In the genomic region with DNA sequence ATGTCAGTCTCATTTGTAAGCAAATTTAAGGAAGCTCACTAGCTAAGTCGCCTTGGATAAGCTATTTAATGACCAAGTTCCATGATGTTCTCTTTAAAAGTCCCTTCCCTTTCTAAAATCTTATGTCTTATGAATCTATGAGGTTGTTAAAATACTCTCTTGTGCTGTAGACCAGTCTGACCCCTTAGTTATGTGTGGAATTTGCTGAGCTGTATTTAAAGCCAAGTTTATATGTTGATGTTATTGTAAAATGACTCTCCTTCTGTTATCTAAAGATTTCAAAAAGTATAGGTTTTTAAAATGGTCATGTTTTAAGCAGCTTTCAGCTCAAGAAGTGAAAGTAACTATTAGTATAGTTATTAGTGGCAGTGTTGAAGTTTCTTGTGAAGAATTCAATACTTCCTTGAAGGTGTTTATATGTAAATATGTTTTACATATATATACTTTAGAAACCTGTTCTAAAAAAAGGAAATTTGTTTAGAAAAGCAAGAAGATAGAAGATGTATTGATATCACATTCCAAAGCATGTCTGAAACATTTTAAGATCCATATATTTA, we compare ENCODE assay signal across 10 cellular contexts.
DNase-seq lines count a peak whose midpoint lies in the region; ATAC-seq and TF ChIP-seq lines count a peak whose summit lies in the region.
"Had no signal": no experiment of that assay in that cellular context is flagged by ENCODE, and none has a peak within 500 bp of the region (broad histone marks: within the 10 kb centered on the region; RNA-seq: fewer than 3 reads in every experiment).

No MANE protein-coding gene starts in this region.

- H3K9me3 Mint-ChIP-seq in activated naive CD4-positive, alpha-beta T cell treated with anti-CD3 and anti-CD28 coated beads for 36 hours, result no peaks in the 10 kb centered on the region

- peak; percentile 41 for ATAC-seq in HG03439 (IDR thresholded peaks at IDR 0.05; ENCODE audit: unreplicated experiment)

- TF ChIP-seq CTCF in cardiac fibroblast (IDR thresholded peaks at IDR 0.05; ENCODE audit: low read depth, low read length) (no peak), spleen (IDR thresholded peaks at IDR 0.05 in 8 of 11, conservative IDR thresholded peaks at IDR 0.05 in 3 of 11) (no peak), WERI-Rb-1 (IDR thresholded peaks at IDR 0.05; ENCODE audit: low read depth, low read length) (no peak)

- H3K27me3 ChIP-seq in spleen (replicated peaks in 1 of 7), result no peaks in the 10 kb centered on the region
- no peaks in the 10 kb centered on the region for H3K27me3 ChIP-seq in WERI-Rb-1 (ENCODE audit: insufficient read depth, low read depth, severe bottlenecking)
- H3K27me3 ChIP-seq: brain microvascular endothelial cell had no signal

- WGBS in spleen, 5 donors, result 19 to 43% (median 32%) methylated on average over 1 of the region's 1 CpG

- H3K27ac ChIP-seq in spleen (peak overlapping the region; percentile 12 to 74 (median 50)), WERI-Rb-1 (no peak overlapping the region)
- H3K27ac ChIP-seq: brain microvascular endothelial cell had no signal

- no peak overlapping the region for H3K4me3 Mint-ChIP-seq in activated naive CD4-positive, alpha-beta T cell treated with anti-CD3 and anti-CD28 coated beads for 36 hours

- H3K36me3 ChIP-seq in spleen (peaks cover 0 to 35% (median 16%) of the 10 kb centered on the region in 6 donors), WERI-Rb-1 (peaks cover 8% of the 10 kb centered on the region)
- H3K36me3 ChIP-seq: brain microvascular endothelial cell had no signal

- H3K4me1 Mint-ChIP-seq in activated naive CD4-positive, alpha-beta T cell treated with anti-CD3 and anti-CD28 coated beads for 36 hours (ENCODE audit: low read depth), result peaks cover 53% of the 10 kb centered on the region

- intact Hi-C loops in activated naive CD4-positive, alpha-beta T cell treated with anti-CD3 and anti-CD28 coated beads for 36 hours (cut with micrococcal nuclease), result loop anchor here (1.0 to 2.0 kb wide), 2 partner anchors 28 to 103 kb away; no protein-coding TSS in a partner anchor
- intact Hi-C loops in spleen (cut with DNase I; ENCODE audit: low total_unique reads), result no loop called here

- CTCF ChIA-PET in activated naive CD4-positive, alpha-beta T cell treated with anti-CD3 and anti-CD28 coated beads for 36 hours (lab: Charles Lee), result interaction anchor here (1.3 to 4.3 kb wide), 4 partner anchors 14 to 29 kb away, joined by 4 to 18 read pairs (median 6); no protein-coding TSS in a partner anchor

- H3K9me3 ChIP-seq in spleen, result no peaks in the 10 kb centered on the region
- H3K9me3 ChIP-seq in WERI-Rb-1 (ENCODE audit: severe bottlenecking), result no peaks in the 10 kb centered on the region

- peak overlapping the region; percentile 57 for H3K27ac Mint-ChIP-seq in activated naive CD4-positive, alpha-beta T cell treated with anti-CD3 and anti-CD28 coated beads for 36 hours

- H3K4me3 ChIP-seq in cardiac fibroblast (replicated peaks in 1 of 2; ENCODE audit: low read depth in 2 of 2, low read length in 2 of 2), result no peak overlapping the region
- H3K4me3 ChIP-seq in spleen, result no peak overlapping the region
- H3K4me3 ChIP-seq in WERI-Rb-1 (ENCODE audit: low read depth, low read length), result no peak overlapping the region

- no peak for TF ChIP-seq POLR2A in spleen (IDR thresholded peaks at IDR 0.05)

- no peak for DNase-seq in activated naive CD4-positive, alpha-beta T cell treated with anti-CD3 and anti-CD28 coated beads for 36 hours
- no peak for DNase-seq in activated naive CD4-positive, alpha-beta T cell treated with Interleukin-2 at 50 U/mL for 16 hours
- DNase-seq in cardiac fibroblast (ENCODE audit: low read depth in 2 of 2) (peak; percentile 39 to 47), spleen (no peak), amygdala (lab: John Stamatoyannopoulos, UW) (no peak), hypothalamus (lab: John Stamatoyannopoulos, UW) (no peak), WERI-Rb-1 (no peak)
- DNase-seq: brain microvascular endothelial cell, NCI-H187 had no signal

- peaks cover 21% of the 10 kb centered on the region for H3K36me3 Mint-ChIP-seq in activated naive CD4-positive, alpha-beta T cell treated with anti-CD3 and anti-CD28 coated beads for 36 hours (ENCODE audit: low read depth)

- H3K27me3 Mint-ChIP-seq in activated naive CD4-positive, alpha-beta T cell treated with anti-CD3 and anti-CD28 coated beads for 36 hours (ENCODE audit: low read depth), result no peaks in the 10 kb centered on the region

- peaks cover 28 to 87% (median 49%) of the 10 kb centered on the region in 6 donors for H3K4me1 ChIP-seq in spleen

Comparison
In these comparisons a context has a peak if more than half of its experiments do, and no peak if none do; other contexts are left out.
1. DNase-seq: peak in cardiac fibroblast (2 of 2); none in activated naive CD4-positive, alpha-beta T cell treated with anti-CD3 and anti-CD28 coated beads for 36 hours (single experiment), activated naive CD4-positive, alpha-beta T cell treated with Interleukin-2 at 50 U/mL for 16 hours (single experiment), spleen (single experiment), amygdala (0 of 56), hypothalamus (0 of 51) and WERI-Rb-1 (single experiment).